ENCODE assay signal across 9 cellular contexts in genomic region chr6:20978176-20978614, GRCh38.
DNase-seq lines count a peak whose midpoint lies in the region; ATAC-seq and TF ChIP-seq lines count a peak whose summit lies in the region.
"Had no signal": no experiment of that assay in that cellular context is flagged by ENCODE, and none has a peak within 500 bp of the region (broad histone marks: within the 10 kb centered on the region; RNA-seq: fewer than 3 reads in every experiment).

No MANE protein-coding gene starts in this region.

- CTCF ChIA-PET in OCI-LY7 (lab: Charles Lee; ENCODE audit: unreplicated experiment), result no interaction called here

- no peak overlapping the region for H2AFZ ChIP-seq in OCI-LY7 (ENCODE audit: low read length)

- no peak overlapping the region for H3K4me3 ChIP-seq in GM12864 (ENCODE audit: low read depth, low read length)
- H3K4me3 ChIP-seq in fibroblast of pulmonary artery (replicated peaks; ENCODE audit: low read depth, low read length), result no peak overlapping the region
- H3K4me3 ChIP-seq in left ventricle myocardium inferior, result no peak overlapping the region
- H3K4me3 ChIP-seq in OCI-LY7 (ENCODE audit: low read depth, low read length, poor library complexity, severe bottlenecking), result no peak overlapping the region

- DNase-seq in GM12864 (ENCODE audit: low read depth) (peak; percentile 34), fibroblast of pulmonary artery (ENCODE audit: low read depth) (peak; percentile 7), islet precursor cell (no peak), left ventricle myocardium inferior (no peak), OCI-LY7 (ENCODE audit: low spot score) (no peak)
- DNase-seq in effector CD8-positive, alpha-beta T cell (lab: John Stamatoyannopoulos, UW), result no peak
- DNase-seq: NCI-H2029 had no signal

- no peaks in the 10 kb centered on the region for H3K27me3 ChIP-seq in left ventricle myocardium inferior (ENCODE audit: low read depth)

- H3K9me2 ChIP-seq in OCI-LY7 (ENCODE audit: insufficient read depth, low read length), result no peaks in the 10 kb centered on the region

- no peak overlapping the region for H3K4me2 ChIP-seq in OCI-LY7 (ENCODE audit: low read length)

- POLR2A ChIA-PET in OCI-LY7 (lab: Charles Lee), result interaction anchor here (0.6 kb wide), 1 partner anchor 10 kb away, joined by 3 read pairs; no protein-coding TSS in a partner anchor

- no peaks in the 10 kb centered on the region for H4K20me1 ChIP-seq in OCI-LY7 (ENCODE audit: insufficient read depth, low read length)

- intact Hi-C loops in left ventricle myocardium inferior (cut with micrococcal nuclease), result no loop called here
- intact Hi-C loops in OCI-LY7 (cut with micrococcal nuclease; ENCODE audit: unreplicated experiment), result no loop called here

- ATAC-seq in GM21360 (IDR thresholded peaks at IDR 0.05; ENCODE audit: unreplicated experiment) (peak; percentile 88), HG03159 (IDR thresholded peaks at IDR 0.05; ENCODE audit: unreplicated experiment) (peak; percentile 84)

- H3K79me2 ChIP-seq in OCI-LY7 (ENCODE audit: insufficient read depth, low read depth, low read length), result no peaks in the 10 kb centered on the region

- TF ChIP-seq CTCF in GM12864 (IDR thresholded peaks at IDR 0.05; ENCODE audit: low read depth, low read length, missing control alignments), result no peak
- TF ChIP-seq CTCF in fibroblast of pulmonary artery (IDR thresholded peaks at IDR 0.05; ENCODE audit: low read length, missing control alignments), result no peak
- TF ChIP-seq CTCF in left ventricle myocardium inferior (IDR thresholded peaks at IDR 0.05; ENCODE audit: borderline replicate concordance), result no peak
- TF ChIP-seq CTCF in OCI-LY7 (conservative IDR thresholded peaks at IDR 0.05; ENCODE audit: low read length), result no peak

- H3K4me1 ChIP-seq in left ventricle myocardium inferior (no peaks in the 10 kb centered on the region), OCI-LY7 (ENCODE audit: insufficient read depth, low read length, poor library complexity, severe bottlenecking) (no peaks in the 10 kb centered on the region)

- H3K27ac ChIP-seq in left ventricle myocardium inferior (replicated peaks), result no peak overlapping the region
- H3K27ac ChIP-seq in OCI-LY7 (ENCODE audit: low read depth, low read length, poor library complexity, severe bottlenecking), result no peak overlapping the region

- H3K9me3 ChIP-seq in left ventricle myocardium inferior (replicated peaks) (no peaks in the 10 kb centered on the region), OCI-LY7 (ENCODE audit: low read length) (no peaks in the 10 kb centered on the region)

- no peaks in the 10 kb centered on the region for H3K36me3 ChIP-seq in left ventricle myocardium inferior
- no peaks in the 10 kb centered on the region for H3K36me3 ChIP-seq in OCI-LY7 (ENCODE audit: insufficient read depth, low read length)

- no TSS peak for BruUV-seq in OCI-LY7 (replicated peaks; lab: Mats Ljungman, UMichigan)

Comparison
In these comparisons a context has a peak if more than half of its experiments do, and no peak if none do; other contexts are left out.
1. DNase-seq: peak in GM12864 (single experiment) and fibroblast of pulmonary artery (single experiment); none in islet precursor cell (single experiment), left ventricle myocardium inferior (single experiment), OCI-LY7 (single experiment) and effector CD8-positive, alpha-beta T cell (single experiment).